8 cellular contexts compared by ENCODE assay signal in the genomic region with DNA sequence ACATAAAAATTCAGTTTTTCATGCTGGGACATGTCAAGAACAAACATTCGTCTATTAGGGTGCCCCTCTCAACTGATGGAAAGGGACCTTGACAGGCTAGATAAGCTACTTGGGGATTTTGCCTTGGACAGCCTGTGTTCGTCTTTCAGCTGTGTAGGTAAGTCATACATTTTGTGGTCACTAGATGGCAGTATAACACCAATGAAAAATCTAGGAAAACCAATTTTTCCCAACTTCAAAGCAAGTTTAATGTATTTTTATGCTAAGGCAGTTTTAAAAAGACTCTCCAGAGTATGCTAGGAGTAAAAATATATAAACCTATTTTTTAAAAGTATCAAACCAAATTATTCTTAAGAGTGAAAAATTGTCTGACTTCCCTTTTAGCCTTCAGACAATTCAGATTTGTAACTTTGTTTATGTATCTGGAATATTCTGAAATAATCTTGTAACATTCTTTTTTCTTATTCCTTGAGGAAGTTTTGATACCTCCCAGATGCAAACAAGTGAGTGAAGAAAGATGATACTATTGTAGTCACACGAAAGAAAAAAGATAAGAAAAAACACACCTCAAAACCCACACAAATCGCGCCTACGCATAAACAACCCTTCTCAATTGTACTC.
DNase-seq lines count a peak whose midpoint lies in the region; ATAC-seq, FAIRE-seq and TF ChIP-seq lines count a peak whose summit lies in the region.

No MANE protein-coding gene starts in this region.

- no peaks in the 10 kb centered on the region for H3K36me3 Mint-ChIP-seq in CD4-positive, alpha-beta memory T cell

- H3K27ac ChIP-seq in CD4-positive, alpha-beta memory T cell (ENCODE audit: low read depth, low read length), result no peak overlapping the region
- no peak overlapping the region for H3K27ac ChIP-seq in endothelial cell of umbilical vein (ENCODE audit: insufficient read depth, low read depth, low read length)
- no peak overlapping the region for H3K27ac ChIP-seq in effector memory CD4-positive, alpha-beta T cell (ENCODE audit: insufficient read depth, low read length, poor library complexity, severe bottlenecking)

- dilution Hi-C loops in endothelial cell of umbilical vein (cut with MboI; ENCODE audit: extremely low pct_ligation_motif_present, low sequenced_read_pairs), result no loop called here

- no peak overlapping the region for H3K4me3 ChIP-seq in CD4-positive, alpha-beta memory T cell (ENCODE audit: low read length in 2 of 2)
- no peak overlapping the region for H3K4me3 ChIP-seq in endothelial cell of umbilical vein (replicated peaks in 1 of 3; ENCODE audit: insufficient read depth in 1 of 3, low read depth in 1 of 3, low read length in 3 of 3)
- no peak overlapping the region for H3K4me3 ChIP-seq in effector memory CD4-positive, alpha-beta T cell (ENCODE audit: insufficient read depth, low read depth, low read length, poor library complexity, severe bottlenecking)

- no peaks in the 10 kb centered on the region for H3K79me2 ChIP-seq in endothelial cell of umbilical vein (ENCODE audit: control insufficient read depth, insufficient read depth, low read length)

- POLR2A ChIA-PET in CD4-positive, alpha-beta memory T cell (lab: Charles Lee; ENCODE audit: partially characterized antibody), result no interaction called here
- POLR2A ChIA-PET in endothelial cell of umbilical vein (lab: Charles Lee), result no interaction called here

- no peak for TF ChIP-seq POLR2A in endothelial cell of umbilical vein (IDR thresholded peaks at IDR 0.05; ENCODE audit: low read depth, low read length)

- ATAC-seq in GM18870 (IDR thresholded peaks at IDR 0.05; ENCODE audit: unreplicated experiment), result peak; percentile 55
- ATAC-seq in HG03460 (IDR thresholded peaks at IDR 0.05; ENCODE audit: unreplicated experiment), result peak; percentile 69

- no peak overlapping the region for H3K9ac ChIP-seq in endothelial cell of umbilical vein (replicated peaks; ENCODE audit: extremely low read depth, insufficient read depth, low read length)

- BruUV-seq in endothelial cell of umbilical vein (replicated peaks; lab: Mats Ljungman, UMichigan), result no TSS peak

- H3K4me3 Mint-ChIP-seq in CD4-positive, alpha-beta memory T cell, result no peak overlapping the region

- H3K9me3 ChIP-seq in CD4-positive, alpha-beta memory T cell (ENCODE audit: control insufficient read depth in 1 of 2, low read length in 2 of 2), result no peaks in the 10 kb centered on the region
- H3K9me3 ChIP-seq in endothelial cell of umbilical vein (replicated peaks; ENCODE audit: control insufficient read depth, insufficient read depth, low read length), result no peaks in the 10 kb centered on the region
- H3K9me3 ChIP-seq in effector memory CD4-positive, alpha-beta T cell (ENCODE audit: control insufficient read depth, low read length), result no peaks in the 10 kb centered on the region

- no peaks in the 10 kb centered on the region for H3K4me1 Mint-ChIP-seq in CD4-positive, alpha-beta memory T cell

- no peaks in the 10 kb centered on the region for H3K36me3 ChIP-seq in CD4-positive, alpha-beta memory T cell (ENCODE audit: insufficient read depth, low read length)
- no peaks in the 10 kb centered on the region for H3K36me3 ChIP-seq in endothelial cell of umbilical vein (ENCODE audit: control insufficient read depth in 2 of 2, extremely low read depth in 1 of 2, insufficient read depth in 2 of 2, low read length in 2 of 2)
- H3K36me3 ChIP-seq in effector memory CD4-positive, alpha-beta T cell (ENCODE audit: control insufficient read depth, insufficient read depth, low read length), result no peaks in the 10 kb centered on the region

- no peak overlapping the region for H3K4me2 ChIP-seq in endothelial cell of umbilical vein (ENCODE audit: insufficient read depth, low read length)

- peaks cover 4 to 6% of the 10 kb centered on the region in 2 donors for H3K27me3 Mint-ChIP-seq in CD4-positive, alpha-beta memory T cell

- H2AFZ ChIP-seq in endothelial cell of umbilical vein (ENCODE audit: low read depth, low read length), result no peak overlapping the region

- H3K27me3 ChIP-seq in CD4-positive, alpha-beta memory T cell (ENCODE audit: insufficient read depth, low read length), result no peaks in the 10 kb centered on the region
- no peaks in the 10 kb centered on the region for H3K27me3 ChIP-seq in endothelial cell of umbilical vein (ENCODE audit: control insufficient read depth in 2 of 2, insufficient read depth in 2 of 2, low read length in 2 of 2)
- H3K27me3 ChIP-seq in effector memory CD4-positive, alpha-beta T cell (replicated peaks; ENCODE audit: control insufficient read depth, insufficient read depth, low read length, poor library complexity, severe bottlenecking), result no peaks in the 10 kb centered on the region

- H3K27ac Mint-ChIP-seq in CD4-positive, alpha-beta memory T cell, result no peak overlapping the region

- no peaks in the 10 kb centered on the region for H3K9me3 Mint-ChIP-seq in CD4-positive, alpha-beta memory T cell

- no peaks in the 10 kb centered on the region for H4K20me1 ChIP-seq in endothelial cell of umbilical vein (replicated peaks; ENCODE audit: control insufficient read depth, extremely low read depth, insufficient read depth, low read length)

- peak; percentile 34 to 47 for TF ChIP-seq CTCF in endothelial cell of umbilical vein (IDR thresholded peaks at IDR 0.05; ENCODE audit: extremely low read depth in 1 of 2, insufficient read depth in 1 of 2, low read depth in 1 of 2, low read length in 2 of 2)

- no peaks in the 10 kb centered on the region for H3K4me1 ChIP-seq in CD4-positive, alpha-beta memory T cell (ENCODE audit: insufficient read depth, low read length)
- H3K4me1 ChIP-seq in endothelial cell of umbilical vein (ENCODE audit: control insufficient read depth, extremely low read depth, insufficient read depth, low read length), result no peaks in the 10 kb centered on the region
- no peaks in the 10 kb centered on the region for H3K4me1 ChIP-seq in effector memory CD4-positive, alpha-beta T cell (ENCODE audit: control insufficient read depth, insufficient read depth, low read length, poor library complexity, severe bottlenecking)

- peak; percentile 85 for FAIRE-seq in endothelial cell of umbilical vein (lab: Jason Lieb, UNC)

- DNase-seq in CD4-positive, alpha-beta memory T cell, result peak in 3 of 5 donors; percentile 8 to 22 (median 15)
- peak; percentile 13 for DNase-seq in RPMI8226
- peak; percentile 83 for DNase-seq in endothelial cell of umbilical vein (ENCODE audit: low read depth, low spot score)
- peak; percentile 48 for DNase-seq in midbrain (lab: John Stamatoyannopoulos, UW)
- no peak for DNase-seq in effector memory CD4-positive, alpha-beta T cell
- no peak for DNase-seq in activated naive CD4-positive, alpha-beta T cell treated with Interleukin-2 at 50 U/mL for 16 hours

- CTCF ChIA-PET in CD4-positive, alpha-beta memory T cell (lab: Charles Lee; ENCODE audit: partially characterized antibody), result interaction anchor here (0.6 to 1.3 kb wide), 3 partner anchors 42 to 59 kb away, joined by 3 to 5 read pairs (median 3); no protein-coding TSS in a partner anchor
- CTCF ChIA-PET in endothelial cell of umbilical vein (lab: Charles Lee), result interaction anchor here (0.6 to 1.7 kb wide), 37 partner anchors 18 to 716 kb away, joined by 3 to 62 read pairs (median 4); a partner anchor contains a TSS

- intact Hi-C loops in CD4-positive, alpha-beta memory T cell (cut with micrococcal nuclease), result loop anchor here (1.0 to 5.0 kb wide), 2 partner anchors 405 to 555 kb away; no protein-coding TSS in a partner anchor
- intact Hi-C loops in endothelial cell of umbilical vein (cut with micrococcal nuclease), result loop anchor here (1.0 to 5.0 kb wide), 8 partner anchors 44 to 626 kb away; a partner anchor contains a TSS

- no peaks in the 10 kb centered on the region for H3K9me1 ChIP-seq in endothelial cell of umbilical vein (replicated peaks; ENCODE audit: control insufficient read depth, extremely low read depth, insufficient read depth, low read length)

TF ChIP-seq in endothelial cell of umbilical vein, 7 proteins besides CTCF, POLR2A, EP300 and RAD21:
- no peak for TF ChIP-seq FOS (IDR thresholded peaks at IDR 0.05; ENCODE audit: borderline replicate concordance, insufficient read depth, low read length)
- no peak for TF ChIP-seq EZH2 (IDR thresholded peaks at IDR 0.05; ENCODE audit: borderline replicate concordance, low read depth, low read length, severe bottlenecking)
- no peak for TF ChIP-seq GATA2 (IDR thresholded peaks at IDR 0.05; ENCODE audit: insufficient read depth, insufficient read length, low read depth, low read length)
- TF ChIP-seq, protein P1, sequence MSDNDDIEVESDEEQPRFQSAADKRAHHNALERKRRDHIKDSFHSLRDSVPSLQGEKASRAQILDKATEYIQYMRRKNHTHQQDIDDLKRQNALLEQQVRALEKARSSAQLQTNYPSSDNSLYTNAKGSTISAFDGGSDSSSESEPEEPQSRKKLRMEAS (IDR thresholded peaks at IDR 0.05; ENCODE audit: insufficient read depth, insufficient read length), result no peak
- no peak for TF ChIP-seq POLR2AphosphoS5 (IDR thresholded peaks at IDR 0.05; ENCODE audit: insufficient read depth, low read depth, low read length)
- TF ChIP-seq MYC (IDR thresholded peaks at IDR 0.05; ENCODE audit: low read depth, low read length), result no peak
- TF ChIP-seq JUN (IDR thresholded peaks at IDR 0.05; ENCODE audit: borderline replicate concordance, insufficient read depth, insufficient read length, low read depth), result no peak

Comparison
In these comparisons a context has a peak if more than half of its experiments do, and no peak if none do; other contexts are left out.
1. DNase-seq: peak in CD4-positive, alpha-beta memory T cell (3 of 5), RPMI8226 (single experiment), endothelial cell of umbilical vein (single experiment) and midbrain (single experiment); none in effector memory CD4-positive, alpha-beta T cell (0 of 3) and activated naive CD4-positive, alpha-beta T cell treated with Interleukin-2 at 50 U/mL for 16 hours (single experiment).